ENCODE assay signal across 1 cellular context in the genomic region with DNA sequence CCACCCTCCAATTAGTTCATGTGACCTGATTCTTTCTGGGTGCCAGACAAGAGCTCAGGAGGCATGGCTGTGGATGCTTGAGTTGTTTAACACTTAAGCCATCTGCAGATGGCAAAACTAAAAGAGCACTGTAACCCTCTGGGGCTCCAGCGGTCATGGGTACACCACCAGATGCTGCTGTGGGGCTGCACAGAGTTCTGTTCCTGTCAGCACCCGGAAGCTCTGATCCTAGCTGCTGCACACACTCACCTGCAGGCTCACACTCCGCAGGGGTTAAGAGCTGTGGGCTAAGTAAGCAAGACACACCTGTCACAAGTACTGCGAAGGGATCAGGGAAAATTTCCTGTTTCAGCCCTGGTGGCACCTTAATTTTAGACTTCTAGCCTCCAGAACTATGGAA.
TF ChIP-seq lines count a peak whose summit lies in the region.

No MANE protein-coding gene starts in this region.

TF ChIP-seq in H1, 55 proteins besides CTCF, POLR2A, EP300 and RAD21 (continued from another document):
- TF ChIP-seq CHD7 (IDR thresholded peaks at IDR 0.05; ENCODE audit: insufficient replicate concordance, low read length) = no peak
- no peak for TF ChIP-seq EZH2 (IDR thresholded peaks at IDR 0.05; ENCODE audit: low read depth, low read length, severe bottlenecking)
- no peak for TF ChIP-seq SIN3A (conservative IDR thresholded peaks at IDR 0.05 in 1 of 2, IDR thresholded peaks at IDR 0.05 in 1 of 2; ENCODE audit: low read depth in 1 of 2, low read length in 2 of 2)
- TF ChIP-seq HDAC6 (IDR thresholded peaks at IDR 0.05; ENCODE audit: low read depth, low read length) = no peak
- TF ChIP-seq CBX8 (IDR thresholded peaks at IDR 0.05; ENCODE audit: borderline replicate concordance, low read depth, low read length) = no peak
- TF ChIP-seq SUZ12 (IDR thresholded peaks at IDR 0.05; ENCODE audit: low read length) = no peak
